In the genomic region with DNA sequence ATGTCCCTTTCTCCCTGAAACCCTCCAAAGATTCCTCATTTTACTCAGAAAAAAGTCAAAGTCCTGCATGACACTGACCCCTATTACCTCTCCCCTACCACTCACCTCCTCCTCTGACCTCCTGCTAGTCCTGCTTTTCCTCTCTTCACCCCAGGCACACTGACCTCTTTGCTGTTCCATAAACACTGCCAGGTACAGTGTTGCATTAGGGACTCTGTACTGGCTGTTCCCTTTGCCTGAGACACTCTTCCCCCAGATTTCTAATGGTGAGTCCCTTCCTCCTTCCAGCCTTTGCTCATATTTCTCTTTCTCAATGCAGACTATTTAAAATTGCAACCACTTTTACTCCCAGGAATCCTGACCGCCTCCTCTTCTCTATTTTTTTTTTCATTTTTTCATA, we compare ENCODE assay signal across 3 cellular contexts.
A peak's percentile ranks its signal among the peaks of the same experiment; 100 is the strongest.
TF ChIP-seq lines count a peak whose summit lies in the region.

No MANE protein-coding gene starts in this region.

TF ChIP-seq in HEK293, 187 proteins besides CTCF, POLR2A, EP300 and RAD21:
- no peak for TF ChIP-seq ZBTB48 (tag by site-specific recombination; IDR thresholded peaks at IDR 0.05)
- TF ChIP-seq ZNF341 (tag by site-specific recombination; IDR thresholded peaks at IDR 0.05; ENCODE audit: low read depth) = peak; percentile 30; the same call in 1 of the 2 replicates

TF ChIP-seq in H1, 55 proteins besides CTCF, POLR2A, EP300 and RAD21:
- TF ChIP-seq BACH1 (IDR thresholded peaks at IDR 0.05; ENCODE audit: low read length) (no peak), RBBP5 (IDR thresholded peaks at IDR 0.05; ENCODE audit: borderline replicate concordance, low read depth, low read length) (no peak), CHD2 (IDR thresholded peaks at IDR 0.05; ENCODE audit: low read length) (no peak), TCF12 (IDR thresholded peaks at IDR 0.05; ENCODE audit: low read depth, low read length) (no peak), POU5F1 (IDR thresholded peaks at IDR 0.05; ENCODE audit: low read depth, low read length) (no peak), SIRT6 (IDR thresholded peaks at IDR 0.05; ENCODE audit: low read length) (no peak), SP4 (IDR thresholded peaks at IDR 0.05; ENCODE audit: low read length) (no peak), RFX5 (IDR thresholded peaks at IDR 0.05; ENCODE audit: borderline replicate concordance, low read depth, low read length) (no peak), TBP (IDR thresholded peaks at IDR 0.05; ENCODE audit: low read depth, low read length) (no peak), BCL11A (IDR thresholded peaks at IDR 0.05; ENCODE audit: low read depth in 2 of 2, low read length in 2 of 2) (no peak), JUND (IDR thresholded peaks at IDR 0.05; ENCODE audit: low read length) (no peak)
- TF ChIP-seq, protein P1, sequence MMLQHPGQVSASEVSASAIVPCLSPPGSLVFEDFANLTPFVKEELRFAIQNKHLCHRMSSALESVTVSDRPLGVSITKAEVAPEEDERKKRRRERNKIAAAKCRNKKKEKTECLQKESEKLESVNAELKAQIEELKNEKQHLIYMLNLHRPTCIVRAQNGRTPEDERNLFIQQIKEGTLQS (IDR thresholded peaks at IDR 0.05; ENCODE audit: insufficient read depth, low read depth, low read length) = no peak

TF ChIP-seq in WTC11, 78 proteins besides CTCF, POLR2A, EP300 and RAD21:
- TF ChIP-seq EMX1 (CRISPR knock-in tag; IDR thresholded peaks at IDR 0.05) (no peak), ZNF219 (CRISPR knock-in tag; IDR thresholded peaks at IDR 0.05; ENCODE audit: borderline replicate concordance) (no peak), ZNF317 (CRISPR knock-in tag; IDR thresholded peaks at IDR 0.05; ENCODE audit: borderline replicate concordance, low read depth) (no peak), JAZF1 (CRISPR knock-in tag; IDR thresholded peaks at IDR 0.05) (no peak), RORB (CRISPR knock-in tag; IDR thresholded peaks at IDR 0.05) (no peak), FOXK1 (CRISPR knock-in tag; IDR thresholded peaks at IDR 0.05) (no peak), NR1H2 (CRISPR knock-in tag; IDR thresholded peaks at IDR 0.05) (no peak), ZBTB21 (CRISPR knock-in tag; IDR thresholded peaks at IDR 0.05; ENCODE audit: borderline replicate concordance) (no peak), OVOL2 (CRISPR knock-in tag; IDR thresholded peaks at IDR 0.05; ENCODE audit: borderline replicate concordance) (no peak), GRHL2 (CRISPR knock-in tag; IDR thresholded peaks at IDR 0.05; ENCODE audit: insufficient replicate concordance, severe bottlenecking) (no peak)
- TF ChIP-seq, protein P2, sequence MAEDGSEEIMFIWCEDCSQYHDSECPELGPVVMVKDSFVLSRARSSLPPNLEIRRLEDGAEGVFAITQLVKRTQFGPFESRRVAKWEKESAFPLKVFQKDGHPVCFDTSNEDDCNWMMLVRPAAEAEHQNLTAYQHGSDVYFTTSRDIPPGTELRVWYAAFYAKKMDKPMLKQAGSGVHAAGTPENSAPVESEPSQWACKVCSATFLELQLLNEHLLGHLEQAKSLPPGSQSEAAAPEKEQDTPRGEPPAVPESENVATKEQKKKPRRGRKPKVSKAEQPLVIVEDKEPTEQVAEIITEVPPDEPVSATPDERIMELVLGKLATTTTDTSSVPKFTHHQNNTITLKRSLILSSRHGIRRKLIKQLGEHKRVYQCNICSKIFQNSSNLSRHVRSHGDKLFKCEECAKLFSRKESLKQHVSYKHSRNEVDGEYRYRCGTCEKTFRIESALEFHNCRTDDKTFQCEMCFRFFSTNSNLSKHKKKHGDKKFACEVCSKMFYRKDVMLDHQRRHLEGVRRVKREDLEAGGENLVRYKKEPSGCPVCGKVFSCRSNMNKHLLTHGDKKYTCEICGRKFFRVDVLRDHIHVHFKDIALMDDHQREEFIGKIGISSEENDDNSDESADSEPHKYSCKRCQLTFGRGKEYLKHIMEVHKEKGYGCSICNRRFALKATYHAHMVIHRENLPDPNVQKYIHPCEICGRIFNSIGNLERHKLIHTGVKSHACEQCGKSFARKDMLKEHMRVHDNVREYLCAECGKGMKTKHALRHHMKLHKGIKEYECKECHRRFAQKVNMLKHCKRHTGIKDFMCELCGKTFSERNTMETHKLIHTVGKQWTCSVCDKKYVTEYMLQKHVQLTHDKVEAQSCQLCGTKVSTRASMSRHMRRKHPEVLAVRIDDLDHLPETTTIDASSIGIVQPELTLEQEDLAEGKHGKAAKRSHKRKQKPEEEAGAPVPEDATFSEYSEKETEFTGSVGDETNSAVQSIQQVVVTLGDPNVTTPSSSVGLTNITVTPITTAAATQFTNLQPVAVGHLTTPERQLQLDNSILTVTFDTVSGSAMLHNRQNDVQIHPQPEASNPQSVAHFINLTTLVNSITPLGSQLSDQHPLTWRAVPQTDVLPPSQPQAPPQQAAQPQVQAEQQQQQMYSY (CRISPR knock-in tag; IDR thresholded peaks at IDR 0.05) = no peak
- TF ChIP-seq, protein P3, sequence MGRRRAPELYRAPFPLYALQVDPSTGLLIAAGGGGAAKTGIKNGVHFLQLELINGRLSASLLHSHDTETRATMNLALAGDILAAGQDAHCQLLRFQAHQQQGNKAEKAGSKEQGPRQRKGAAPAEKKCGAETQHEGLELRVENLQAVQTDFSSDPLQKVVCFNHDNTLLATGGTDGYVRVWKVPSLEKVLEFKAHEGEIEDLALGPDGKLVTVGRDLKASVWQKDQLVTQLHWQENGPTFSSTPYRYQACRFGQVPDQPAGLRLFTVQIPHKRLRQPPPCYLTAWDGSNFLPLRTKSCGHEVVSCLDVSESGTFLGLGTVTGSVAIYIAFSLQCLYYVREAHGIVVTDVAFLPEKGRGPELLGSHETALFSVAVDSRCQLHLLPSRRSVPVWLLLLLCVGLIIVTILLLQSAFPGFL (CRISPR knock-in tag; IDR thresholded peaks at IDR 0.05; ENCODE audit: borderline replicate concordance) = no peak
- TF ChIP-seq, protein P1 (CRISPR knock-in tag; conservative IDR thresholded peaks at IDR 0.05) = no peak
- TF ChIP-seq, protein P4, sequence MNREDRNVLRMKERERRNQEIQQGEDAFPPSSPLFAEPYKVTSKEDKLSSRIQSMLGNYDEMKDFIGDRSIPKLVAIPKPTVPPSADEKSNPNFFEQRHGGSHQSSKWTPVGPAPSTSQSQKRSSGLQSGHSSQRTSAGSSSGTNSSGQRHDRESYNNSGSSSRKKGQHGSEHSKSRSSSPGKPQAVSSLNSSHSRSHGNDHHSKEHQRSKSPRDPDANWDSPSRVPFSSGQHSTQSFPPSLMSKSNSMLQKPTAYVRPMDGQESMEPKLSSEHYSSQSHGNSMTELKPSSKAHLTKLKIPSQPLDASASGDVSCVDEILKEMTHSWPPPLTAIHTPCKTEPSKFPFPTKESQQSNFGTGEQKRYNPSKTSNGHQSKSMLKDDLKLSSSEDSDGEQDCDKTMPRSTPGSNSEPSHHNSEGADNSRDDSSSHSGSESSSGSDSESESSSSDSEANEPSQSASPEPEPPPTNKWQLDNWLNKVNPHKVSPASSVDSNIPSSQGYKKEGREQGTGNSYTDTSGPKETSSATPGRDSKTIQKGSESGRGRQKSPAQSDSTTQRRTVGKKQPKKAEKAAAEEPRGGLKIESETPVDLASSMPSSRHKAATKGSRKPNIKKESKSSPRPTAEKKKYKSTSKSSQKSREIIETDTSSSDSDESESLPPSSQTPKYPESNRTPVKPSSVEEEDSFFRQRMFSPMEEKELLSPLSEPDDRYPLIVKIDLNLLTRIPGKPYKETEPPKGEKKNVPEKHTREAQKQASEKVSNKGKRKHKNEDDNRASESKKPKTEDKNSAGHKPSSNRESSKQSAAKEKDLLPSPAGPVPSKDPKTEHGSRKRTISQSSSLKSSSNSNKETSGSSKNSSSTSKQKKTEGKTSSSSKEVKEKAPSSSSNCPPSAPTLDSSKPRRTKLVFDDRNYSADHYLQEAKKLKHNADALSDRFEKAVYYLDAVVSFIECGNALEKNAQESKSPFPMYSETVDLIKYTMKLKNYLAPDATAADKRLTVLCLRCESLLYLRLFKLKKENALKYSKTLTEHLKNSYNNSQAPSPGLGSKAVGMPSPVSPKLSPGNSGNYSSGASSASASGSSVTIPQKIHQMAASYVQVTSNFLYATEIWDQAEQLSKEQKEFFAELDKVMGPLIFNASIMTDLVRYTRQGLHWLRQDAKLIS (CRISPR knock-in tag; IDR thresholded peaks at IDR 0.05; ENCODE audit: borderline replicate concordance) = no peak
- TF ChIP-seq, protein P5, sequence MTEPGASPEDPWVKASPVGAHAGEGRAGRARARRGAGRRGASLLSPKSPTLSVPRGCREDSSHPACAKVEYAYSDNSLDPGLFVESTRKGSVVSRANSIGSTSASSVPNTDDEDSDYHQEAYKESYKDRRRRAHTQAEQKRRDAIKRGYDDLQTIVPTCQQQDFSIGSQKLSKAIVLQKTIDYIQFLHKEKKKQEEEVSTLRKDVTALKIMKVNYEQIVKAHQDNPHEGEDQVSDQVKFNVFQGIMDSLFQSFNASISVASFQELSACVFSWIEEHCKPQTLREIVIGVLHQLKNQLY (CRISPR knock-in tag; IDR thresholded peaks at IDR 0.05) = no peak
- TF ChIP-seq, protein P6, sequence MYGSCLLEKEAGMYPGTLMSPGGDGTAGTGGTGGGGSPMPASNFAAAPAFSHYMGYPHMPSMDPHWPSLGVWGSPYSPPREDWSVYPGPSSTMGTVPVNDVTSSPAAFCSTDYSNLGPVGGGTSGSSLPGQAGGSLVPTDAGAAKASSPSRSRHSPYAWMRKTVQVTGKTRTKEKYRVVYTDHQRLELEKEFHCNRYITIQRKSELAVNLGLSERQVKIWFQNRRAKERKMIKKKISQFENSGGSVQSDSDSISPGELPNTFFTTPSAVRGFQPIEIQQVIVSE (CRISPR knock-in tag; IDR thresholded peaks at IDR 0.05; ENCODE audit: borderline replicate concordance) = no peak
